Comparison of ENCODE assay signal across 29 cellular contexts in the genomic region with DNA sequence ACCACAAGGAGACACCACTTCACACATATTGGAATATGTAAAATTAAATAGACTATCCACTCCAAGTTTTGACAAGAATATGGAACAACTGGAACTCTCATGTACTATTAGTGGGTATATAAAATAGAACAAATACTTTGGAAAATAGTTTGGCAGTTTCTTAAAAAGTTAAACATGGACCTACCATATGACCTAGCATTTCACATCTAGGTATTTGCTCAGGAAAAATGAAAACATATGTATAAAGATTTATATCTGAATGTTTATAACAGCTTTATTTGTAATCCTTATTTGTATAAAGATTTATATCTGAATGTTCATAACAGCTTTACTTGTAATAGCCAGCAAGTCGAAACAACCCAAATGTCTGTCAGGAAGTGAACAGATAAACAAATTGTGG.
"Had no signal": no experiment of that assay in that cellular context is flagged by ENCODE, and none has a peak within 500 bp of the region (broad histone marks: within the 10 kb centered on the region; RNA-seq: fewer than 3 reads in every experiment).

No MANE protein-coding gene starts in this region.

- ATAC-seq: activated CD4-positive, CD25-positive, alpha-beta regulatory T cell treated with anti-CD3 and anti-CD28 coated beads, Interleukin-2, amount 50 U/mL, for 24 hours; activated CD8-positive, alpha-beta T cell treated with anti-CD3 and anti-CD28 coated beads for 36 hours; activated T-cell treated with anti-CD3 and anti-CD28 coated beads, Interleukin-2, amount 50 U/mL, for 4 hours; activated T-helper 17 cell treated with anti-CD3 and anti-CD28 coated beads, Interleukin-2, amount 50 U/mL, for 72 hours; effector memory CD8-positive, alpha-beta T cell; gastrocnemius medialis; heart left ventricle had no signal

- FAIRE-seq: astrocyte, bronchial epithelial cell, endothelial cell of umbilical vein had no signal

- DNase-seq: activated B cell treated with CpG ODN at 0.5 μM for 24 hours; activated CD4-positive, alpha-beta T cell treated with anti-CD3 and anti-CD28 coated beads for 48 hours; activated CD4-positive, alpha-beta T cell treated with anti-CD3 and anti-CD28 coated beads, Interleukin-2, amount 50 U/mL, for 1 hour; activated CD4-positive, alpha-beta T cell treated with anti-CD3 and anti-CD28 coated beads, Interleukin-2, amount 50 U/mL, for 48 hours; activated CD8-positive, alpha-beta memory T cell treated with anti-CD3 and anti-CD28 coated beads for 24 hours; activated CD8-positive, alpha-beta T cell treated with anti-CD3 and anti-CD28 coated beads for 36 hours; activated effector memory CD4-positive, alpha-beta T cell treated with Interleukin-2 at 50 U/mL for 16 hours; activated gamma-delta T cell treated with Interleukin-2 at 50 U/mL for 16 hours; activated naive CD4-positive, alpha-beta T cell treated with anti-CD3 and anti-CD28 coated beads, Interleukin-2, amount 50 U/mL, for 16 hours; activated naive CD4-positive, alpha-beta T cell treated with Interleukin-2 at 50 U/mL for 16 hours; activated T-cell treated with anti-CD3 and anti-CD28 coated beads, Interleukin-2, amount 50 U/mL, for 4 hours; amniotic stem cell; anterior cingulate cortex; brain microvascular endothelial cell; cortex of kidney; dermis blood vessel endothelial cell; effector CD4-positive, alpha-beta T cell; effector memory CD8-positive, alpha-beta T cell; esophagus squamous epithelium; foreskin fibroblast; gastrocnemius medialis; glutamatergic neuron; heart left ventricle; T-helper 2 cell had no signal
